In genomic region chr18:49520661-49521145, GRCh38 we compare ENCODE assay signal across 2 cellular contexts.
TF ChIP-seq lines count a peak whose summit lies in the region.

No MANE protein-coding gene starts in this region.

TF ChIP-seq in SK-N-SH treated with all-trans-retinoic acid at 6 μM for 48 hours, 23 proteins besides CTCF, POLR2A, EP300 and RAD21:
- TF ChIP-seq ZNF565 (CRISPR knock-in tag; conservative IDR thresholded peaks at IDR 0.05; ENCODE audit: low read depth) (no peak), POU6F1 (CRISPR knock-in tag; IDR thresholded peaks at IDR 0.05; ENCODE audit: borderline replicate concordance, low read depth) (no peak)
- TF ChIP-seq, protein P1, sequence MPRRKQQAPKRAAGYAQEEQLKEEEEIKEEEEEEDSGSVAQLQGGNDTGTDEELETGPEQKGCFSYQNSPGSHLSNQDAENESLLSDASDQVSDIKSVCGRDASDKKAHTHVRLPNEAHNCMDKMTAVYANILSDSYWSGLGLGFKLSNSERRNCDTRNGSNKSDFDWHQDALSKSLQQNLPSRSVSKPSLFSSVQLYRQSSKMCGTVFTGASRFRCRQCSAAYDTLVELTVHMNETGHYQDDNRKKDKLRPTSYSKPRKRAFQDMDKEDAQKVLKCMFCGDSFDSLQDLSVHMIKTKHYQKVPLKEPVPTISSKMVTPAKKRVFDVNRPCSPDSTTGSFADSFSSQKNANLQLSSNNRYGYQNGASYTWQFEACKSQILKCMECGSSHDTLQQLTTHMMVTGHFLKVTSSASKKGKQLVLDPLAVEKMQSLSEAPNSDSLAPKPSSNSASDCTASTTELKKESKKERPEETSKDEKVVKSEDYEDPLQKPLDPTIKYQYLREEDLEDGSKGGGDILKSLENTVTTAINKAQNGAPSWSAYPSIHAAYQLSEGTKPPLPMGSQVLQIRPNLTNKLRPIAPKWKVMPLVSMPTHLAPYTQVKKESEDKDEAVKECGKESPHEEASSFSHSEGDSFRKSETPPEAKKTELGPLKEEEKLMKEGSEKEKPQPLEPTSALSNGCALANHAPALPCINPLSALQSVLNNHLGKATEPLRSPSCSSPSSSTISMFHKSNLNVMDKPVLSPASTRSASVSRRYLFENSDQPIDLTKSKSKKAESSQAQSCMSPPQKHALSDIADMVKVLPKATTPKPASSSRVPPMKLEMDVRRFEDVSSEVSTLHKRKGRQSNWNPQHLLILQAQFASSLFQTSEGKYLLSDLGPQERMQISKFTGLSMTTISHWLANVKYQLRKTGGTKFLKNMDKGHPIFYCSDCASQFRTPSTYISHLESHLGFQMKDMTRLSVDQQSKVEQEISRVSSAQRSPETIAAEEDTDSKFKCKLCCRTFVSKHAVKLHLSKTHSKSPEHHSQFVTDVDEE (CRISPR knock-in tag; IDR thresholded peaks at IDR 0.05): no peak

TF ChIP-seq in SK-N-SH, 30 proteins besides CTCF, POLR2A, EP300 and RAD21:
- no peak for TF ChIP-seq SIN3A (IDR thresholded peaks at IDR 0.05; ENCODE audit: borderline replicate concordance, low read depth, low read length)
- no peak for TF ChIP-seq JUND (IDR thresholded peaks at IDR 0.05)
- TF ChIP-seq TAF1 (IDR thresholded peaks at IDR 0.05; ENCODE audit: borderline replicate concordance, low read depth, low read length): no peak
- no peak for TF ChIP-seq FOSL2 (IDR thresholded peaks at IDR 0.05; ENCODE audit: borderline replicate concordance, low read depth)
- TF ChIP-seq POLR2AphosphoS5 (IDR thresholded peaks at IDR 0.05; ENCODE audit: low read depth, low read length): no peak
- TF ChIP-seq, protein P2, sequence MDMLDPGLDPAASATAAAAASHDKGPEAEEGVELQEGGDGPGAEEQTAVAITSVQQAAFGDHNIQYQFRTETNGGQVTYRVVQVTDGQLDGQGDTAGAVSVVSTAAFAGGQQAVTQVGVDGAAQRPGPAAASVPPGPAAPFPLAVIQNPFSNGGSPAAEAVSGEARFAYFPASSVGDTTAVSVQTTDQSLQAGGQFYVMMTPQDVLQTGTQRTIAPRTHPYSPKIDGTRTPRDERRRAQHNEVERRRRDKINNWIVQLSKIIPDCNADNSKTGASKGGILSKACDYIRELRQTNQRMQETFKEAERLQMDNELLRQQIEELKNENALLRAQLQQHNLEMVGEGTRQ (IDR thresholded peaks at IDR 0.05; ENCODE audit: borderline replicate concordance, low read depth, low read length): no peak
- no peak for TF ChIP-seq TEAD4 (IDR thresholded peaks at IDR 0.05; ENCODE audit: borderline replicate concordance, insufficient read depth)
- TF ChIP-seq FOXJ3 (CRISPR knock-in tag; IDR thresholded peaks at IDR 0.05): no peak
- TF ChIP-seq RXRA (IDR thresholded peaks at IDR 0.05; ENCODE audit: borderline replicate concordance, low read depth): no peak
- no peak for TF ChIP-seq USF1 (IDR thresholded peaks at IDR 0.05; ENCODE audit: borderline replicate concordance, low read depth)
- no peak for TF ChIP-seq MEF2A (IDR thresholded peaks at IDR 0.05; ENCODE audit: borderline replicate concordance, low read depth)
- no peak for TF ChIP-seq NFIC (IDR thresholded peaks at IDR 0.05; ENCODE audit: borderline replicate concordance)
- TF ChIP-seq GATA2 (CRISPR knock-in tag; IDR thresholded peaks at IDR 0.05): no peak
